9 cellular contexts compared by ENCODE assay signal in the genomic region with DNA sequence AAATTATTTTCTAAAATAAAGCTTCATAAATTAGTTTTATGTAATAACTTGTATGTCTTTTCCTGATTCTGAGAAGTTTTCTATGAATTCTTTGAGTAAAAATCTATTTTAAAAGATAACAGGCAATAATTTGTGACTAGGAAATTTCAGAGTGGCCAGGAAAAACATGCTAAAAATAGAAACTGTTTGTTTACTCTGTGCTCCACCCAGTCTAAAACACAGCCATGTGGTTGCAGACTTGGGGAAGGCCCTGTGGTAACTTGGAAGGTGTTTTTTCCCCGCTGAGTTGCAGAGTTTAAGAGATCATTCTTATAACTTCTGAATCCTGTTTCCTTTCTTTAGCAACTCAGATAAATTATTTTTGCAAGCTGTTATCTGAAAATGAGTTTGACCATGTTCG. TPM values are rescaled to one million over a fixed set of nuclear protein-coding genes. Genes with fewer than 3 reads are reported as not detected.
DNase-seq lines count a peak whose midpoint lies in the region; ATAC-seq, FAIRE-seq and TF ChIP-seq lines count a peak whose summit lies in the region.
"Had no signal": no experiment of that assay in that cellular context is flagged by ENCODE, and none has a peak within 500 bp of the region (broad histone marks: within the 10 kb centered on the region; RNA-seq: fewer than 3 reads in every experiment).

No MANE protein-coding gene starts in this region.

- intact Hi-C loops in colonic mucosa (cut with DNase I) = no loop called here
- intact Hi-C loops in Caco-2 (cut with micrococcal nuclease; ENCODE audit: unreplicated experiment) = no loop called here
- intact Hi-C loops in esophagus squamous epithelium (cut with DNase I) = no loop called here

- H3K79me2 ChIP-seq in MM.1S (ENCODE audit: low read length) = peaks cover 90% of the 10 kb centered on the region

- H3K36me3 Mint-ChIP-seq in T-helper 1 cell treated with Interleukin-12 subunit alpha and Interleukin-12 subunit beta and Interleukin-4 antibody, amounts not matched to agents 30 μg/mL and 1 μg/mL, for 36 hours (ENCODE audit: low read depth) = peaks cover 21% of the 10 kb centered on the region
- H3K36me3 Mint-ChIP-seq in Caco-2 (ENCODE audit: insufficient read depth, unreplicated experiment) = no peaks in the 10 kb centered on the region
- H3K36me3 Mint-ChIP-seq: WTC11 had no signal

- H3K9me3 ChIP-seq in MM.1S (replicated peaks; ENCODE audit: insufficient read depth, low read length) (no peaks in the 10 kb centered on the region), colonic mucosa (no peaks in the 10 kb centered on the region), small intestine (ENCODE audit: control insufficient read depth, low read depth) (no peaks in the 10 kb centered on the region), Caco-2 (no peaks in the 10 kb centered on the region), esophagus squamous epithelium (no peaks in the 10 kb centered on the region)

- TF ChIP-seq POLR2A in esophagus squamous epithelium (IDR thresholded peaks at IDR 0.05) = no peak

- peaks cover 11% of the 10 kb centered on the region for H3F3A ChIP-seq in MM.1S (ENCODE audit: insufficient read depth, low read length)

- no peaks in the 10 kb centered on the region for H3K27me3 ChIP-seq in MM.1S (replicated peaks; ENCODE audit: insufficient read depth, low read length)
- H3K27me3 ChIP-seq in colonic mucosa = no peaks in the 10 kb centered on the region
- no peaks in the 10 kb centered on the region for H3K27me3 ChIP-seq in small intestine (ENCODE audit: control insufficient read depth in 2 of 2, insufficient read depth in 2 of 2, low read length in 2 of 2)
- H3K27me3 ChIP-seq in Caco-2 (replicated peaks; ENCODE audit: control insufficient read depth, insufficient read depth, low read length) = no peaks in the 10 kb centered on the region
- no peaks in the 10 kb centered on the region for H3K27me3 ChIP-seq in esophagus squamous epithelium

- H3K9ac ChIP-seq in MM.1S (ENCODE audit: low read length) (no peak overlapping the region; the same call in 1 of the 2 replicates), colonic mucosa (ENCODE audit: low read depth in 2 of 2, low read length in 2 of 2) (no peak overlapping the region)

- TF ChIP-seq CTCF in MM.1S (IDR thresholded peaks at IDR 0.05; ENCODE audit: low read length) (no peak), colonic mucosa (IDR thresholded peaks at IDR 0.05) (no peak), Caco-2 (IDR thresholded peaks at IDR 0.05; ENCODE audit: insufficient read depth in 1 of 2, low read depth in 1 of 2, low read length in 1 of 2, severe bottlenecking in 1 of 2, unreplicated experiment in 1 of 2) (no peak), esophagus squamous epithelium (IDR thresholded peaks at IDR 0.05) (no peak)

- H3K36me3 ChIP-seq in MM.1S (replicated peaks; ENCODE audit: insufficient read depth, low read length) (no peaks in the 10 kb centered on the region), colonic mucosa (no peaks in the 10 kb centered on the region), small intestine (ENCODE audit: control insufficient read depth in 2 of 2, insufficient read depth in 2 of 2, low read length in 2 of 2) (no peaks in the 10 kb centered on the region), Caco-2 (ENCODE audit: control insufficient read depth, insufficient read depth, low read length) (no peaks in the 10 kb centered on the region), esophagus squamous epithelium (no peaks in the 10 kb centered on the region)

- H3K4me3 Mint-ChIP-seq in T-helper 1 cell treated with Interleukin-12 subunit alpha and Interleukin-12 subunit beta and Interleukin-4 antibody, amounts not matched to agents 30 μg/mL and 1 μg/mL, for 36 hours = peak overlapping the region; percentile 33
- no peak overlapping the region for H3K4me3 Mint-ChIP-seq in Caco-2 (ENCODE audit: unreplicated experiment)
- H3K4me3 Mint-ChIP-seq: WTC11 had no signal

- H3K4me1 ChIP-seq in MM.1S (ENCODE audit: low read length) (peaks cover 26% of the 10 kb centered on the region), colonic mucosa (no peaks in the 10 kb centered on the region), small intestine (ENCODE audit: control insufficient read depth in 2 of 2, insufficient read depth in 1 of 2, low read depth in 1 of 2, low read length in 1 of 2) (peaks cover 3 to 7% of the 10 kb centered on the region in 2 donors), Caco-2 (no peaks in the 10 kb centered on the region), esophagus squamous epithelium (peaks cover 0 to 18% (median 0%) of the 10 kb centered on the region in 3 donors)

- WGBS in small intestine, 3 donors = 0 to 13% (median 2%) methylated on average over 2 of the region's 2 CpGs
- 12 to 32% methylated on average over 2 of the region's 2 CpGs for WGBS in esophagus squamous epithelium, 2 donors

- no TSS peak for BruUV-seq in Caco-2 (replicated peaks; lab: Mats Ljungman, UMichigan)

- no peaks in the 10 kb centered on the region for H3K9me2 ChIP-seq in MM.1S (replicated peaks; ENCODE audit: insufficient read depth, low read length)

- H3K4me2 ChIP-seq in MM.1S (ENCODE audit: low read depth, low read length) = peak overlapping the region; percentile 68

- H3K9me3 Mint-ChIP-seq in T-helper 1 cell treated with Interleukin-12 subunit alpha and Interleukin-12 subunit beta and Interleukin-4 antibody, amounts not matched to agents 30 μg/mL and 1 μg/mL, for 36 hours = no peaks in the 10 kb centered on the region
- H3K9me3 Mint-ChIP-seq in Caco-2 (ENCODE audit: unreplicated experiment) = no peaks in the 10 kb centered on the region
- H3K9me3 Mint-ChIP-seq: WTC11 had no signal

- no peaks in the 10 kb centered on the region for H4K20me1 ChIP-seq in MM.1S (ENCODE audit: insufficient read depth, low read length)

- FAIRE-seq in small intestine (lab: Jason Lieb, UNC) = no peak

- CTCF ChIA-PET in Caco-2 (lab: Charles Lee) = no interaction called here

- peaks cover 62% of the 10 kb centered on the region for H3K4me1 Mint-ChIP-seq in T-helper 1 cell treated with Interleukin-12 subunit alpha and Interleukin-12 subunit beta and Interleukin-4 antibody, amounts not matched to agents 30 μg/mL and 1 μg/mL, for 36 hours (ENCODE audit: low read depth)
- no peaks in the 10 kb centered on the region for H3K4me1 Mint-ChIP-seq in Caco-2 (ENCODE audit: low read depth, unreplicated experiment)

- POLR2A ChIA-PET in Caco-2 (lab: Charles Lee) = no interaction called here

- H2AFZ ChIP-seq in MM.1S (ENCODE audit: low read length) = no peak overlapping the region

- no peak for ATAC-seq in GM19452 (IDR thresholded peaks at IDR 0.05; ENCODE audit: unreplicated experiment)

- peak overlapping the region; percentile 30; the same call in 1 of the 2 replicates for H3K27ac ChIP-seq in MM.1S (ENCODE audit: low read length)
- no peak overlapping the region for H3K27ac ChIP-seq in colonic mucosa
- H3K27ac ChIP-seq in small intestine (ENCODE audit: low read depth in 1 of 2, low read length in 1 of 2) = no peak overlapping the region
- H3K27ac ChIP-seq in esophagus squamous epithelium = no peak overlapping the region

- H3K4me3 ChIP-seq in MM.1S (ENCODE audit: low read length) (peak overlapping the region; percentile 25), colonic mucosa (no peak overlapping the region), small intestine (ENCODE audit: low read depth in 1 of 2, low read length in 2 of 2) (no peak overlapping the region), Caco-2 (ENCODE audit: low read depth, low read length) (no peak overlapping the region), esophagus squamous epithelium (no peak overlapping the region)

- H3K27me3 Mint-ChIP-seq in T-helper 1 cell treated with Interleukin-12 subunit alpha and Interleukin-12 subunit beta and Interleukin-4 antibody, amounts not matched to agents 30 μg/mL and 1 μg/mL, for 36 hours (ENCODE audit: low read depth) = no peaks in the 10 kb centered on the region
- H3K27me3 Mint-ChIP-seq in Caco-2 (ENCODE audit: insufficient read depth, unreplicated experiment) = peaks cover 18% of the 10 kb centered on the region

- no peak for DNase-seq in T-helper 1 cell
- peak; percentile 12 for DNase-seq in MM.1S
- peak; percentile 56 for DNase-seq in colonic mucosa
- DNase-seq in small intestine = peak; percentile 31
- DNase-seq in Caco-2 = no peak
- DNase-seq in esophagus squamous epithelium (lab: John Stamatoyannopoulos, UW) = no peak

- H3K27ac Mint-ChIP-seq in T-helper 1 cell treated with Interleukin-12 subunit alpha and Interleukin-12 subunit beta and Interleukin-4 antibody, amounts not matched to agents 30 μg/mL and 1 μg/mL, for 36 hours = peak overlapping the region; percentile 18
- H3K27ac Mint-ChIP-seq in Caco-2 (ENCODE audit: unreplicated experiment) = no peak overlapping the region
- H3K27ac Mint-ChIP-seq: WTC11 had no signal

RNA-seq across cellular contexts. Expression of a gene that starts 21.9 kb away (rescaled TPM):
- 10 to 100 TPM; 12.3 to 15.0 TPM for total RNA-seq in colonic mucosa
- 10 to 100 TPM in 1 of 3 donors, 1 to 10 TPM in 2; 4.0 to 14.3 (median 6.5) TPM for polyA plus RNA-seq in small intestine
- total RNA-seq in Caco-2 (2022) = 0.07 TPM in 1 of 2 replicates, not detected in the other
- total RNA-seq in esophagus squamous epithelium = 1 to 10 TPM in 3 of 4 donors, under 1 TPM in 1; 0.95 to 4.8 (median 2.2) TPM

Comparison
In these comparisons a context has a peak if more than half of its experiments do, and no peak if none do; other contexts are left out.
1. DNase-seq: peak in MM.1S (single experiment), colonic mucosa (single experiment) and small intestine (single experiment); none in T-helper 1 cell (0 of 5), Caco-2 (0 of 2) and esophagus squamous epithelium (single experiment).